Comparison of ENCODE assay signal across 19 cellular contexts in genomic region chr13:41213316-41213715, GRCh38.
"Had no signal": no experiment of that assay in that cellular context is flagged by ENCODE, and none has a peak within 500 bp of the region (broad histone marks: within the 10 kb centered on the region; RNA-seq: fewer than 3 reads in every experiment).

No MANE protein-coding gene starts in this region.

- DNase-seq: colonic mucosa; dermis blood vessel endothelial cell; esophagus squamous epithelium; foreskin keratinocyte; hippocampal formation; islet precursor cell; mucosa of descending colon; naive thymus-derived CD8-positive, alpha-beta T cell; nucleus accumbens; ovary; small intestine; stimulated activated CD4-positive, alpha-beta T cell treated with anti-CD3 and anti-CD28 coated beads, Interleukin-2, amount 100 ng/mL, for 48 hours; stimulated activated naive CD8-positive, alpha-beta T cell treated with anti-CD3 and anti-CD28 coated beads, Interleukin-15, Interleukin-2, amounts not matched to agents 100 U/mL and 50 U/mL, for 24 hours; thyroid gland; upper lobe of left lung; uterus had no signal

- H3K4me3 Mint-ChIP-seq: naive thymus-derived CD8-positive, alpha-beta T cell; neural crest cell had no signal

- H3K4me1 Mint-ChIP-seq: neural crest cell had no signal

- H3K36me3 ChIP-seq: colonic mucosa, esophagus squamous epithelium, ovary, right atrium auricular region, suprapubic skin, thyroid gland, upper lobe of left lung, uterus had no signal

- H3K4me3 ChIP-seq: colonic mucosa, esophagus squamous epithelium, mucosa of descending colon, ovary, right atrium auricular region, suprapubic skin, thyroid gland, upper lobe of left lung, uterus had no signal

- H3K9me3 ChIP-seq: colonic mucosa, ovary, suprapubic skin, thyroid gland, uterus had no signal

- H3K27ac ChIP-seq: colonic mucosa, esophagus squamous epithelium, foreskin keratinocyte, ovary, right atrium auricular region, suprapubic skin, thyroid gland, upper lobe of left lung, uterus had no signal

- H3K4me1 ChIP-seq: colonic mucosa, right atrium auricular region, suprapubic skin, thyroid gland, upper lobe of left lung, uterus had no signal

- H3K27me3 Mint-ChIP-seq: naive thymus-derived CD8-positive, alpha-beta T cell had no signal

- H3K27ac Mint-ChIP-seq: naive thymus-derived CD8-positive, alpha-beta T cell had no signal

- H3K27me3 ChIP-seq: colonic mucosa, esophagus squamous epithelium, foreskin keratinocyte, ovary, right atrium auricular region, suprapubic skin, thyroid gland, upper lobe of left lung, uterus had no signal
